Comparison of ENCODE assay signal across 14 cellular contexts in the genomic region with DNA sequence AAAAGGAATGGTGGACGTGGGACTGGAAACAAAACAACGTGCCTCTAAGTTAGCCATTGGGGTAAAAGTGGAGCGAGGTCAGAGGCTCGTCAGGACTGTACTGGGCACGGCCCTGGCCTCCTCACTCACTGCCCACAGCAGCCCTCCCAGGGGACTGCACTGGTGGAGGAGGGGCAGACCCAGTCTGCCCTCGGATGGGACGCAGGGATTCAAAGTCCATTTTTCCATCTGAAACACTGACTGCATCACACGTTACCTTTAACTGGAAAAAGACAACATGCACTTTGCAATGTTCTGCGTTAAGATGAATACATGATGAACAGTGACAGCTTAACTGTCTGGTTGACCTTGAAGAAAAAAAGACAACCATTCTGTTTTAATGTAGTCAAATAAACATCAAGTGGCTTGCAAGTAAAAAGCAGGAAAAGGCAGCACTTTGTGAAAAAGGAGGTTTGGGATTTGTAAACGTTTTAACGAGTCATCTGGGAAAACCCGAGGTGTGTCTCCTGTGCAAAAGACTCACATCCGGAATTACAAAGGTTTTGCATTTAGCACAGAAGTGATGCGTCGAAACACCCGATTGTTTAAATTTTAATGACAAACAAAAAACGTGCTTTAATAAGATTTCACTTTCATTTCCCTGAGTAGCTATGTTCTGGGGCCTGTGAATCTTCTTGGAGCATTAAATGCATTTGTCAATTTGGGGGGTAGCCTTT. TPM values are rescaled to one million over a fixed set of nuclear protein-coding genes. Genes with fewer than 3 reads are reported as not detected.
DNase-seq lines count a peak whose midpoint lies in the region; ATAC-seq, FAIRE-seq and TF ChIP-seq lines count a peak whose summit lies in the region.
"Had no signal": no experiment of that assay in that cellular context is flagged by ENCODE, and none has a peak within 500 bp of the region (broad histone marks: within the 10 kb centered on the region; RNA-seq: fewer than 3 reads in every experiment).

No MANE protein-coding gene starts in this region.

- peak overlapping the region; percentile 73 for H3K27ac ChIP-seq in KOPT-K1 (ENCODE audit: low read depth, low read length, poor library complexity, severe bottlenecking)
- H3K27ac ChIP-seq in K562 (ENCODE audit: extremely low read depth, low read depth, low read length) = no peak overlapping the region
- no peak overlapping the region for H3K27ac ChIP-seq in mesenchymal stem cell (ENCODE audit: low read length, poor library complexity, severe bottlenecking)
- H3K27ac ChIP-seq: HL-60 had no signal

- TF ChIP-seq EP300 in K562 (IDR thresholded peaks at IDR 0.05; ENCODE audit: low read length) = no peak

- POLR2A ChIA-PET in K562 (lab: Yijun Ruan, JAX) = interaction anchor here (5.5 kb wide), 1 partner anchor 9 kb away, joined by 69 read pairs; no protein-coding TSS in a partner anchor

- ATAC-seq in K562 (no peak), HG02870 (IDR thresholded peaks at IDR 0.05; ENCODE audit: unreplicated experiment) (no peak), omental fat pad (ENCODE audit: low FRiP score) (no peak)

- no peaks in the 10 kb centered on the region for H3K9me3 ChIP-seq in KOPT-K1 (ENCODE audit: insufficient read depth, low read length, poor library complexity, severe bottlenecking)
- no peaks in the 10 kb centered on the region for H3K9me3 ChIP-seq in K562 (replicated peaks; ENCODE audit: control insufficient read depth, insufficient read depth, low read depth, low read length)
- no peaks in the 10 kb centered on the region for H3K9me3 ChIP-seq in mesenchymal stem cell (ENCODE audit: control insufficient read depth, low read length)

- H3K4me2 ChIP-seq in K562 (ENCODE audit: insufficient read depth, low read length) = no peak overlapping the region
- H3K4me2 ChIP-seq in mesenchymal stem cell (ENCODE audit: low read length, poor library complexity, severe bottlenecking) = no peak overlapping the region

- WGBS in K562 (ENCODE audit: insufficient coverage, low coverage, missing lambda C conversion rate) = 63% methylated on average over 16 of the region's 17 CpGs
- WGBS in mesenchymal stem cell = 40% methylated on average over 13 of the region's 17 CpGs

- H4K8ac ChIP-seq in mesenchymal stem cell (ENCODE audit: low read length) = peak overlapping the region; percentile 33

- no peaks in the 10 kb centered on the region for H3K79me1 ChIP-seq in mesenchymal stem cell (replicated peaks; ENCODE audit: low read length, poor library complexity, severe bottlenecking)

- no peaks in the 10 kb centered on the region for H4K20me1 ChIP-seq in K562 (replicated peaks; ENCODE audit: control insufficient read depth, insufficient read depth, low read length)

- H3K4me3 ChIP-seq in K562 = no peak overlapping the region
- no peak overlapping the region for H3K4me3 ChIP-seq in mesenchymal stem cell (ENCODE audit: insufficient read depth in 1 of 2, low read depth in 1 of 2, low read length in 2 of 2)

- H3K36me3 ChIP-seq in KOPT-K1 (ENCODE audit: insufficient read depth, low read length) (no peaks in the 10 kb centered on the region), K562 (ENCODE audit: control insufficient read depth, insufficient read depth, low read length) (no peaks in the 10 kb centered on the region; the same call in 2 of the 3 replicates), mesenchymal stem cell (ENCODE audit: control insufficient read depth in 1 of 2, insufficient read depth in 2 of 2, low read depth in 1 of 2, low read length in 2 of 2) (no peaks in the 10 kb centered on the region)

- peaks cover 12 to 43% of the 10 kb centered on the region in 2 experiments for H3K4me1 ChIP-seq in K562 (replicated peaks in 1 of 2; ENCODE audit: control insufficient read depth in 2 of 2, insufficient read depth in 2 of 2, low read length in 2 of 2)
- peaks cover 11% of the 10 kb centered on the region for H3K4me1 ChIP-seq in mesenchymal stem cell (ENCODE audit: control insufficient read depth, insufficient read depth, low read depth, low read length)

- no peak overlapping the region for H3K23ac ChIP-seq in mesenchymal stem cell (ENCODE audit: low read length in 2 of 2)

- no peak overlapping the region for H2BK120ac ChIP-seq in mesenchymal stem cell (ENCODE audit: low read depth, low read length)

- H3K9me1 ChIP-seq in K562 (ENCODE audit: control insufficient read depth, insufficient read depth, low read length) = no peaks in the 10 kb centered on the region

- H2BK12ac ChIP-seq in mesenchymal stem cell (ENCODE audit: low read length in 2 of 2) = no peak overlapping the region

- H3K27me3 ChIP-seq in K562 (ENCODE audit: control insufficient read depth in 2 of 2, insufficient read depth in 2 of 2, low read length in 2 of 2) (no peaks in the 10 kb centered on the region; a peak in 1 of 5 replicates), mesenchymal stem cell (ENCODE audit: control insufficient read depth in 1 of 2, insufficient read depth in 1 of 2, low read length in 2 of 2) (peaks cover 0 to 9% of the 10 kb centered on the region in 2 experiments)

- H2AFZ ChIP-seq in K562 (ENCODE audit: low read depth, low read length) (peak overlapping the region; percentile 78), mesenchymal stem cell (ENCODE audit: low read depth, low read length) (no peak overlapping the region)

- intact Hi-C loops in K562 (cut with micrococcal nuclease) = no loop called here

- H2AK5ac ChIP-seq in mesenchymal stem cell (ENCODE audit: low read length, severe bottlenecking) = no peak overlapping the region

- BruUV-seq in K562 (replicated peaks; lab: Mats Ljungman, UMichigan) = no TSS peak

- TF ChIP-seq POLR2A in K562 (conservative IDR thresholded peaks at IDR 0.05) = no peak

- no peak for FAIRE-seq in K562 (lab: Jason Lieb, UNC)
- FAIRE-seq: TTC549 had no signal

- H3K9ac ChIP-seq in K562 (ENCODE audit: insufficient read depth in 1 of 2, low read depth in 2 of 2, low read length in 2 of 2) (no peak overlapping the region), mesenchymal stem cell (ENCODE audit: low read length) (no peak overlapping the region)

- H3K18ac ChIP-seq in mesenchymal stem cell (ENCODE audit: low read depth in 1 of 2, low read length in 2 of 2) = peak overlapping the region; percentile 1 to 14

- no peak overlapping the region for H2BK15ac ChIP-seq in mesenchymal stem cell (ENCODE audit: low read depth, poor library complexity, severe bottlenecking)

- DNase-seq in Caki2 (ENCODE audit: low read depth) (peak; percentile 30), K562 (ENCODE audit: extremely low read depth in 1 of 4, low spot score in 3 of 4) (no peak), mesenchymal stem cell (peak; percentile 74), GDM1 (lab: John Stamatoyannopoulos, UW) (no peak), omental fat pad (ENCODE audit: low spot score) (no peak)
- DNase-seq: amniotic stem cell, COR-L47, cortex of kidney, immature natural killer cell, NCI-H2227 treated with DMSO at 0.1 percent for 48 hours had no signal

- no peak for TF ChIP-seq CTCF in K562 (IDR thresholded peaks at IDR 0.05 in 2 of 3, conservative IDR thresholded peaks at IDR 0.05 in 1 of 3; ENCODE audit: insufficient read depth in 2 of 3, low read depth in 1 of 3, low read length in 3 of 3)
- no peak for TF ChIP-seq CTCF in omental fat pad (IDR thresholded peaks at IDR 0.05)

- no peak overlapping the region for H2BK5ac ChIP-seq in mesenchymal stem cell (ENCODE audit: low read depth, low read length, poor library complexity, severe bottlenecking)

- no peak overlapping the region for H3K4ac ChIP-seq in mesenchymal stem cell (ENCODE audit: low read depth in 1 of 2, low read length in 2 of 2)

- no peak overlapping the region for H3K14ac ChIP-seq in mesenchymal stem cell (ENCODE audit: low read length in 2 of 2)

- CTCF ChIA-PET in K562 (lab: Yijun Ruan, JAX; ENCODE audit: low intra/inter-chr PET ratio) = no interaction called here

- in situ Hi-C loops in Caki2 (cut with HindIII; ENCODE audit: low pct_unique_long_range_greater_than_20kb, low sequenced_read_pairs) = no loop called here
- in situ Hi-C loops in K562 (cut with MboI) = no loop called here

- H3K79me2 ChIP-seq in K562 (ENCODE audit: control insufficient read depth, insufficient read depth, low read length) = no peaks in the 10 kb centered on the region

- no peak overlapping the region for H4K91ac ChIP-seq in mesenchymal stem cell (ENCODE audit: low read length)

- TF ChIP-seq RAD21 in K562 (CRISPR knock-in tag; conservative IDR thresholded peaks at IDR 0.05 in 1 of 2, IDR thresholded peaks at IDR 0.05 in 1 of 2) = no peak

TF ChIP-seq in K562, 482 proteins besides CTCF, POLR2A, EP300 and RAD21 (continues in another document):
- TF ChIP-seq ETS2 (tag; IDR thresholded peaks at IDR 0.05; ENCODE audit: borderline replicate concordance, poor library complexity, severe bottlenecking) (no peak), FOXJ2 (tag; IDR thresholded peaks at IDR 0.05) (no peak)

RNA-seq across cellular contexts. Expression of a gene that starts 18.8 kb away (rescaled TPM):
- total RNA-seq in Caki2 (2014; rRNA removed; shearing (Covaris generic); ENCODE audit: low replicate concordance) = 36.8 and 40.2 TPM in 2 replicates
- total RNA-seq in K562 (2011; cell fraction: chromatin; rRNA removed; ENCODE audit: low replicate concordance) = 54.5 and 86.4 TPM in 2 replicates
- total RNA-seq in K562 (2011; cell fraction: nucleolus; rRNA removed) = 136 and 139 TPM in 2 replicates
- total RNA-seq in K562 (2011; cell fraction: nucleoplasm; rRNA removed) = 92.4 and 113 TPM in 2 replicates
- 6.9 and 10.3 TPM in 2 replicates for total RNA-seq in K562 (2014; rRNA removed)
- total RNA-seq in K562 (2014; rRNA removed; fragmentation: Illumina TruSeq; extraction: Trizol) = 7.4 and 8.0 TPM in 2 replicates
- total RNA-seq in K562 (2015; rRNA removed; fragmentation: Illumina TruSeq; extraction: Trizol) = 4.5 TPM in 2 replicates
- total RNA-seq in K562 (2021) = 23.9 and 25.2 TPM in 2 replicates
- polyA plus RNA-seq in K562 (2011; rRNA removed) = 11.7 and 19.1 TPM in 2 replicates
- polyA plus RNA-seq in K562 (2011; cell fraction: cytosol; rRNA removed) = 6.6 and 12.0 TPM in 2 replicates
- polyA plus RNA-seq in K562 (2011; cell fraction: nucleus; rRNA removed) = 52.6 and 53.4 TPM in 2 replicates
- 14.7 and 29.2 TPM in 2 replicates for polyA plus RNA-seq in K562 (2012)
- 11.1 and 12.6 TPM in 2 replicates for polyA plus RNA-seq in K562 (2014; fragmentation: Illumina TruSeq; extraction: Trizol)
- polyA plus RNA-seq in K562 (2014; fragmentation: Nextera tagmentation; extraction: Ambion mirVana) = 1 to 10 TPM; 3.2 to 3.7 TPM
- polyA plus RNA-seq in K562 (2014; rRNA removed) = 8.6 and 10.2 TPM in 2 replicates
- polyA minus RNA-seq in K562 (2011; rRNA and poly(A)+ RNA removed) = 33.0 and 43.0 TPM in 2 replicates
- polyA minus RNA-seq in K562 (2011; cell fraction: cytosol; rRNA and poly(A)+ RNA removed) = 10.3 and 16.2 TPM in 2 replicates
- 87.2 and 133 TPM in 2 replicates for polyA minus RNA-seq in K562 (2011; cell fraction: nucleus; rRNA and poly(A)+ RNA removed)
- 195 TPM for polyA plus RNA-seq in mesenchymal stem cell (2013, experiment 1 of 2)
- 183 TPM for polyA plus RNA-seq in mesenchymal stem cell (2013, experiment 2 of 2)
- total RNA-seq in omental fat pad = 100 to 1,000 TPM; 185 to 404 (median 276) TPM

Comparison
In these comparisons a context has a peak if more than half of its experiments do, and no peak if none do; other contexts are left out.
1. DNase-seq: peak in Caki2 (single experiment) and mesenchymal stem cell (single experiment); none in K562 (0 of 4), GDM1 (single experiment) and omental fat pad (single experiment).